Comparison of ENCODE assay signal across 17 cellular contexts in genomic region chr10:44972874-44973306, GRCh38. TPM values are rescaled to one million over a fixed set of nuclear protein-coding genes. Genes with fewer than 3 reads are reported as not detected.
A peak's percentile ranks its signal among the peaks of the same experiment; 100 is the strongest.
DNase-seq lines count a peak whose midpoint lies in the region; ATAC-seq, FAIRE-seq and TF ChIP-seq lines count a peak whose summit lies in the region.
"Had no signal": no experiment of that assay in that cellular context is flagged by ENCODE, and none has a peak within 500 bp of the region (broad histone marks: within the 10 kb centered on the region; RNA-seq: fewer than 3 reads in every experiment).

No MANE protein-coding gene starts in this region.

- no peak for TF ChIP-seq EP300 in K562 (IDR thresholded peaks at IDR 0.05; ENCODE audit: low read length)

- H3K27ac ChIP-seq in KMS-11 (peak overlapping the region; percentile 66), K562 (ENCODE audit: extremely low read depth, low read depth, low read length) (no peak overlapping the region), iPS-20b (ENCODE audit: low read length) (no peak overlapping the region)

- H3K27me3 ChIP-seq in KMS-11 (ENCODE audit: insufficient read depth, low read depth): no peaks in the 10 kb centered on the region
- H3K27me3 ChIP-seq in K562 (ENCODE audit: control insufficient read depth in 2 of 2, insufficient read depth in 2 of 2, low read length in 2 of 2): peaks cover 0 to 19% of the 10 kb centered on the region in 2 experiments; a peak in 2 of 5 replicates
- H3K27me3 ChIP-seq in iPS-20b (ENCODE audit: insufficient read depth, low read length): no peaks in the 10 kb centered on the region; the same call in 1 of the 2 replicates

- no peaks in the 10 kb centered on the region for H3K9me1 ChIP-seq in K562 (ENCODE audit: control insufficient read depth, insufficient read depth, low read length)

- FAIRE-seq in K562 (lab: Jason Lieb, UNC): no peak

- TF ChIP-seq CTCF in KMS-11 (conservative IDR thresholded peaks at IDR 0.05; ENCODE audit: low read depth, low read length): no peak
- TF ChIP-seq CTCF in K562 (IDR thresholded peaks at IDR 0.05 in 2 of 3, conservative IDR thresholded peaks at IDR 0.05 in 1 of 3; ENCODE audit: insufficient read depth in 2 of 3, low read depth in 1 of 3, low read length in 3 of 3): no peak

- H4K20me1 ChIP-seq in KMS-11 (ENCODE audit: insufficient read depth): no peaks in the 10 kb centered on the region
- H4K20me1 ChIP-seq in K562 (replicated peaks; ENCODE audit: control insufficient read depth, insufficient read depth, low read length): no peaks in the 10 kb centered on the region

- peak overlapping the region; percentile 32; the same call in 1 of the 2 replicates for H3K9ac ChIP-seq in KMS-11
- H3K9ac ChIP-seq in K562 (ENCODE audit: insufficient read depth in 1 of 2, low read depth in 2 of 2, low read length in 2 of 2): no peak overlapping the region; a peak in 1 of 4 replicates
- H3K9ac ChIP-seq in iPS-20b (ENCODE audit: low read depth, low read length): no peak overlapping the region

- H2AFZ ChIP-seq in KMS-11 (ENCODE audit: low read depth): no peak overlapping the region
- no peak overlapping the region for H2AFZ ChIP-seq in K562 (ENCODE audit: low read depth, low read length)

- H3K79me2 ChIP-seq in KMS-11 (ENCODE audit: insufficient read depth, low read depth): peaks cover 66% of the 10 kb centered on the region
- H3K79me2 ChIP-seq in K562 (ENCODE audit: control insufficient read depth, insufficient read depth, low read length): no peaks in the 10 kb centered on the region

- 19% methylated on average over 6 of the region's 6 CpGs for WGBS in K562 (ENCODE audit: insufficient coverage, low coverage, missing lambda C conversion rate)

- POLR2A ChIA-PET in K562 (lab: Yijun Ruan, JAX): no interaction called here

- H3K9me3 ChIP-seq in K562 (replicated peaks; ENCODE audit: control insufficient read depth, insufficient read depth, low read depth, low read length): no peaks in the 10 kb centered on the region
- H3K9me3 ChIP-seq in iPS-20b (ENCODE audit: insufficient read depth, low read depth, low read length): no peaks in the 10 kb centered on the region

- no TSS peak for BruUV-seq in K562 (replicated peaks; lab: Mats Ljungman, UMichigan)

- intact Hi-C loops in K562 (cut with micrococcal nuclease): no loop called here

- no peak for TF ChIP-seq RAD21 in K562 (CRISPR knock-in tag; conservative IDR thresholded peaks at IDR 0.05 in 1 of 2, IDR thresholded peaks at IDR 0.05 in 1 of 2)

- CTCF ChIA-PET in K562 (lab: Yijun Ruan, JAX; ENCODE audit: low intra/inter-chr PET ratio): interaction anchor here (3.1 kb wide), 1 partner anchor 39 kb away, joined by 32 read pairs; no protein-coding TSS in a partner anchor

- H3K4me3 ChIP-seq in KMS-11 (IDR thresholded peaks at IDR 0.05; ENCODE audit: insufficient read depth, low read depth, low read length) (no peak overlapping the region), K562 (no peak overlapping the region), iPS-20b (ENCODE audit: low read length) (peak overlapping the region; percentile 0; the same call in 1 of the 2 replicates)

- ATAC-seq in K562 (no peak), HG03196 (IDR thresholded peaks at IDR 0.05; ENCODE audit: unreplicated experiment) (no peak)
- peak; percentile 3 for ATAC-seq in stimulated activated naive CD8-positive, alpha-beta T cell treated with anti-CD3 and anti-CD28 coated beads, Interleukin-15, amount 100 ng/mL, for 72 hours

- H3K4me2 ChIP-seq in KMS-11: peak overlapping the region; percentile 88
- no peak overlapping the region for H3K4me2 ChIP-seq in K562 (ENCODE audit: insufficient read depth, low read length)

- peaks cover 49% of the 10 kb centered on the region for H3K4me1 Mint-ChIP-seq in stimulated activated naive CD8-positive, alpha-beta T cell treated with anti-CD3 and anti-CD28 coated beads, Interleukin-15, amount 100 ng/mL, for 72 hours

- H3K9me3 Mint-ChIP-seq in stimulated activated naive CD8-positive, alpha-beta T cell treated with anti-CD3 and anti-CD28 coated beads, Interleukin-15, amount 100 ng/mL, for 72 hours: no peaks in the 10 kb centered on the region
- H3K9me3 Mint-ChIP-seq: activated CD4-positive, alpha-beta T cell treated with anti-CD3 and anti-CD28 coated beads, Interleukin-2, amount 10 ng/mL, durations not matched to agents 24 days and 14 days; CD4-positive, CD25-positive, alpha-beta regulatory T cell; HFFc6 had no signal

- TF ChIP-seq POLR2A in K562 (conservative IDR thresholded peaks at IDR 0.05) (no peak), erythroblast (IDR thresholded peaks at IDR 0.05; ENCODE audit: low read length) (no peak)

- no peak overlapping the region for H3K27ac Mint-ChIP-seq in stimulated activated naive CD8-positive, alpha-beta T cell treated with anti-CD3 and anti-CD28 coated beads, Interleukin-15, amount 100 ng/mL, for 72 hours
- H3K27ac Mint-ChIP-seq: activated naive CD8-positive, alpha-beta T cell; HFFc6 had no signal

- no peaks in the 10 kb centered on the region for H3K27me3 Mint-ChIP-seq in stimulated activated naive CD8-positive, alpha-beta T cell treated with anti-CD3 and anti-CD28 coated beads, Interleukin-15, amount 100 ng/mL, for 72 hours
- H3K27me3 Mint-ChIP-seq: activated CD4-positive, alpha-beta T cell treated with anti-CD3 and anti-CD28 coated beads, Interleukin-2, amount 10 ng/mL, durations not matched to agents 24 days and 14 days; activated naive CD8-positive, alpha-beta T cell had no signal

- H3K4me1 ChIP-seq in KMS-11 (ENCODE audit: low read depth, poor library complexity, severe bottlenecking) (peaks cover 90% of the 10 kb centered on the region), K562 (replicated peaks in 1 of 2; ENCODE audit: control insufficient read depth in 2 of 2, insufficient read depth in 2 of 2, low read length in 2 of 2) (peaks cover 14 to 32% of the 10 kb centered on the region in 2 experiments), iPS-20b (ENCODE audit: insufficient read depth, low read length) (peaks cover 21% of the 10 kb centered on the region; the same call in 1 of the 2 replicates)

- DNase-seq in K562 (ENCODE audit: extremely low read depth in 1 of 4, low spot score in 3 of 4) (no peak), C1 segment of cervical spinal cord (lab: John Stamatoyannopoulos, UW) (no peak), erythroblast (lab: John Stamatoyannopoulos, UW) (no peak)
- DNase-seq in stimulated activated naive CD8-positive, alpha-beta T cell treated with anti-CD3 and anti-CD28 coated beads, Interleukin-15, amount 100 ng/mL, for 72 hours: no peak
- DNase-seq in stimulated activated naive CD4-positive, alpha-beta T cell treated with Interleukin-2 at 50 U/mL for 16 hours (lab: John Stamatoyannopoulos, UW): no peak
- DNase-seq: CD4-positive, CD25-positive, alpha-beta regulatory T cell; HFFc6; KBM-7; kidney glomerular epithelial cell; NCI-H1436; NCI-H226; T1000 had no signal

- no peak overlapping the region for H3K4me3 Mint-ChIP-seq in stimulated activated naive CD8-positive, alpha-beta T cell treated with anti-CD3 and anti-CD28 coated beads, Interleukin-15, amount 100 ng/mL, for 72 hours
- H3K4me3 Mint-ChIP-seq: activated CD4-positive, alpha-beta T cell treated with anti-CD3 and anti-CD28 coated beads, Interleukin-2, amount 10 ng/mL, durations not matched to agents 24 days and 14 days; activated naive CD8-positive, alpha-beta T cell; CD4-positive, CD25-positive, alpha-beta regulatory T cell; HFFc6 had no signal

- H3K36me3 ChIP-seq in KMS-11 (ENCODE audit: insufficient read depth) (peaks cover 6% of the 10 kb centered on the region; the same call in 1 of the 2 replicates), K562 (ENCODE audit: control insufficient read depth, insufficient read depth, low read length) (no peaks in the 10 kb centered on the region), iPS-20b (ENCODE audit: insufficient read depth, low read depth, low read length) (no peaks in the 10 kb centered on the region)

- in situ Hi-C loops in K562 (cut with MboI): no loop called here

RNA-seq across cellular contexts. Expression of gene DEPP1, which starts 5.7 kb away (rescaled TPM):
- 0.32 and 3.0 TPM in 2 replicates for total RNA-seq in K562 (2011; cell fraction: chromatin; rRNA removed; ENCODE audit: low replicate concordance)
- total RNA-seq in K562 (2011; cell fraction: nucleolus; rRNA removed): 2.4 and 4.7 TPM in 2 replicates
- 1.5 and 2.3 TPM in 2 replicates for total RNA-seq in K562 (2011; cell fraction: nucleoplasm; rRNA removed)
- total RNA-seq in K562 (2014; rRNA removed) (0.33 and 0.54 TPM in 2 replicates), K562 (2014; rRNA removed; fragmentation: Illumina TruSeq; extraction: Trizol) (0.06 and 0.07 TPM in 2 replicates), K562 (2015; rRNA removed; fragmentation: Illumina TruSeq; extraction: Trizol) (0.11 and 0.18 TPM in 2 replicates), K562 (2021) (0.34 and 0.40 TPM in 2 replicates)
- polyA plus RNA-seq in K562 (2011; rRNA removed) (0.42 and 1.1 TPM in 2 replicates), K562 (2014; fragmentation: Illumina TruSeq; extraction: Trizol) (0.19 TPM in 2 replicates), K562 (2014; fragmentation: Nextera tagmentation; extraction: Ambion mirVana) (under 1 TPM in 1 of 2 experiments, not detected in 1; 0.04 TPM), K562 (2014; rRNA removed) (0.21 and 0.26 TPM in 2 replicates)
- 1.3 and 1.5 TPM in 2 replicates for polyA plus RNA-seq in K562 (2011; cell fraction: cytosol; rRNA removed)
- polyA plus RNA-seq in K562 (2011; cell fraction: nucleus; rRNA removed): 0.47 and 1.1 TPM in 2 replicates
- polyA plus RNA-seq in K562 (2012): 0.46 and 1.3 TPM in 2 replicates
- polyA minus RNA-seq in K562 (2011; rRNA and poly(A)+ RNA removed): 0.77 and 1.1 TPM in 2 replicates
- polyA minus RNA-seq in K562 (2011; cell fraction: cytosol; rRNA and poly(A)+ RNA removed): 0.76 and 1.8 TPM in 2 replicates
- polyA minus RNA-seq in K562 (2011; cell fraction: nucleus; rRNA and poly(A)+ RNA removed): 1.9 and 3.2 TPM in 2 replicates
- polyA plus RNA-seq: CD4-positive, CD25-positive, alpha-beta regulatory T cell had no signal

RNA-seq across cellular contexts. Expression of gene RASSF4, which starts 13.3 kb away (rescaled TPM):
- total RNA-seq in K562 (2011; cell fraction: chromatin; rRNA removed; ENCODE audit: low replicate concordance): 0.21 and 0.58 TPM in 2 replicates
- 0.17 and 0.66 TPM in 2 replicates for total RNA-seq in K562 (2011; cell fraction: nucleolus; rRNA removed)
- 0.15 and 0.29 TPM in 2 replicates for total RNA-seq in K562 (2011; cell fraction: nucleoplasm; rRNA removed)
- total RNA-seq in K562 (2014; rRNA removed) (0.04 and 0.09 TPM in 2 replicates), K562 (2014; rRNA removed; fragmentation: Illumina TruSeq; extraction: Trizol) (not detected in 2 replicates), K562 (2015; rRNA removed; fragmentation: Illumina TruSeq; extraction: Trizol) (not detected in 2 replicates), K562 (2021) (0.18 and 0.62 TPM in 2 replicates)
- polyA plus RNA-seq in K562 (2011; rRNA removed) (0.05 and 0.13 TPM in 2 replicates), K562 (2014; fragmentation: Illumina TruSeq; extraction: Trizol) (0.10 TPM in 1 of 2 replicates, not detected in the other), K562 (2014; fragmentation: Nextera tagmentation; extraction: Ambion mirVana) (under 1 TPM in 1 of 2 experiments, not detected in 1; 0.01 TPM), K562 (2014; rRNA removed) (0.13 TPM in 1 of 2 replicates, not detected in the other)
- 0.04 and 0.30 TPM in 2 replicates for polyA plus RNA-seq in K562 (2011; cell fraction: cytosol; rRNA removed)
- polyA plus RNA-seq in K562 (2011; cell fraction: nucleus; rRNA removed): 0.25 and 0.30 TPM in 2 replicates
- polyA plus RNA-seq in K562 (2012): 0.20 and 0.68 TPM in 2 replicates
- polyA minus RNA-seq in K562 (2011; rRNA and poly(A)+ RNA removed): not detected in 2 replicates
- not detected in 2 replicates for polyA minus RNA-seq in K562 (2011; cell fraction: cytosol; rRNA and poly(A)+ RNA removed)
- polyA minus RNA-seq in K562 (2011; cell fraction: nucleus; rRNA and poly(A)+ RNA removed): not detected in 2 replicates

RNA-seq across cellular contexts. Expression of gene ZNF22, which starts 27.8 kb away (rescaled TPM):
- 6.0 and 13.6 TPM in 2 replicates for total RNA-seq in K562 (2011; cell fraction: chromatin; rRNA removed; ENCODE audit: low replicate concordance)
- 5.3 and 7.1 TPM in 2 replicates for total RNA-seq in K562 (2011; cell fraction: nucleolus; rRNA removed)
- 9.9 and 11.2 TPM in 2 replicates for total RNA-seq in K562 (2011; cell fraction: nucleoplasm; rRNA removed)
- total RNA-seq in K562 (2014; rRNA removed) (35.9 and 36.2 TPM in 2 replicates), K562 (2014; rRNA removed; fragmentation: Illumina TruSeq; extraction: Trizol) (68.4 and 69.4 TPM in 2 replicates), K562 (2015; rRNA removed; fragmentation: Illumina TruSeq; extraction: Trizol) (47.9 and 48.6 TPM in 2 replicates), K562 (2021) (40.5 and 52.9 TPM in 2 replicates)
- polyA plus RNA-seq in K562 (2011; rRNA removed) (39.2 and 51.2 TPM in 2 replicates), K562 (2014; fragmentation: Illumina TruSeq; extraction: Trizol) (51.3 and 62.2 TPM in 2 replicates), K562 (2014; fragmentation: Nextera tagmentation; extraction: Ambion mirVana) (10 to 100 TPM; 92.2 to 98.7 TPM), K562 (2014; rRNA removed) (42.4 and 60.4 TPM in 2 replicates)
- 9.3 and 18.6 TPM in 2 replicates for polyA plus RNA-seq in K562 (2011; cell fraction: cytosol; rRNA removed)
- polyA plus RNA-seq in K562 (2011; cell fraction: nucleus; rRNA removed): 7.4 and 12.9 TPM in 2 replicates
- polyA plus RNA-seq in K562 (2012): 38.3 and 41.5 TPM in 2 replicates
- polyA minus RNA-seq in K562 (2011; rRNA and poly(A)+ RNA removed): 19.0 and 19.4 TPM in 2 replicates
- polyA minus RNA-seq in K562 (2011; cell fraction: cytosol; rRNA and poly(A)+ RNA removed): 5.3 and 8.3 TPM in 2 replicates
- 5.3 and 11.1 TPM in 2 replicates for polyA minus RNA-seq in K562 (2011; cell fraction: nucleus; rRNA and poly(A)+ RNA removed)
